Comparison of ENCODE assay signal across 8 cellular contexts in the genomic region with DNA sequence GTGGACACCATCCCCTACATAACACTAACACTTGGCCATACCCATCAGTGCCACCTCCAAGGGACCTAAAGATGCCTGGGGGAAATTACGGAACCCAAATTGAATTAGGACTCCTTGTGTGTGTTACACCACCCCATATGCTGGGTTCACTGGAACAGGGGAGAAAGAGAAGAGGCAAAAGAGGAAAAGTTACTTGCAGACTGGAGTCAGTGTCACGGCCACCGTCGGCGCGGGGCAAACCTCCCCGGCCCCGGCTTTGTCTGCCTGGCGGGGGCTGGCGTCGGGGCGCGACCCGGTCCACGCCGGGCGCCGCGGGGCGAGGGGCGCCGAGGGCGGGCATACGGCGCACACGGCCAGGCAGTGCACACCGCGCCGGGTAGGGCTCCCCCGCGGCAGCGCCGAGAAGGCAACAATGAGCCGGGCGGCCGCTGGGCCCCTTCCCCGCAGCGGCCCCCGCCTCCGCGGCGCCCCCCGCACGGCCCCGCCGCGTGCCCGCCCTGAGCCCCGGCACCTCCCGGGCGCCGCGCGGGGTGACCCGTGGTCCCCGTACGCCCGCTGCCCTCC.
DNase-seq lines count a peak whose midpoint lies in the region; ATAC-seq and TF ChIP-seq lines count a peak whose summit lies in the region.

No MANE protein-coding gene starts in this region.

- ATAC-seq in Right ventricle myocardium superior (ENCODE audit: poor library complexity) (peak; percentile 7), Right ventricle myocardium inferior (no peak), HG03064 (IDR thresholded peaks at IDR 0.05; ENCODE audit: low read depth, unreplicated experiment) (peak; percentile 8), GM19395 (IDR thresholded peaks at IDR 0.05; ENCODE audit: unreplicated experiment) (no peak)

- H3K9me3 Mint-ChIP-seq in T-helper 2 cell treated with Interferon-gamma antibody and Interleukin-4, amounts not matched to agents 5 μg/mL and 100 μg/mL, for 36 hours: no peaks in the 10 kb centered on the region
- no peaks in the 10 kb centered on the region for H3K9me3 Mint-ChIP-seq in neural crest cell

- H3K4me1 Mint-ChIP-seq in T-helper 2 cell treated with Interferon-gamma antibody and Interleukin-4, amounts not matched to agents 5 μg/mL and 100 μg/mL, for 36 hours (ENCODE audit: low read depth): peaks cover 62% of the 10 kb centered on the region
- peaks cover 41% of the 10 kb centered on the region for H3K4me1 Mint-ChIP-seq in neural crest cell

- TF ChIP-seq CTCF in esophagus muscularis mucosa (IDR thresholded peaks at IDR 0.05): no peak
- no peak for TF ChIP-seq CTCF in neural crest cell (conservative IDR thresholded peaks at IDR 0.05)

- peaks cover 0 to 9% (median 2%) of the 10 kb centered on the region in 4 donors for H3K36me3 ChIP-seq in esophagus muscularis mucosa

- intact Hi-C loops in Right ventricle myocardium superior (cut with DNase I) (no loop called here), Right ventricle myocardium inferior (cut with DNase I) (loop anchor here (5.0 to 10.0 kb wide), 3 partner anchors 234 to 561 kb away; a partner anchor contains a TSS), esophagus muscularis mucosa (cut with DNase I) (loop anchor here (5.0 to 10.0 kb wide), 2 partner anchors 61 to 234 kb away; a partner anchor contains a TSS)

- no peak for TF ChIP-seq EP300 in esophagus muscularis mucosa (IDR thresholded peaks at IDR 0.05)

- WGBS in esophagus muscularis mucosa: 0% methylated on average over 9 of the region's 58 CpGs

- H3K4me3 Mint-ChIP-seq in T-helper 2 cell treated with Interferon-gamma antibody and Interleukin-4, amounts not matched to agents 5 μg/mL and 100 μg/mL, for 36 hours: peak overlapping the region; percentile 97
- H3K4me3 Mint-ChIP-seq in neural crest cell: peak overlapping the region; percentile 99

- H3K4me1 ChIP-seq in esophagus muscularis mucosa: peaks cover 10 to 39% (median 19%) of the 10 kb centered on the region in 4 donors

- peaks cover 45% of the 10 kb centered on the region for H3K36me3 Mint-ChIP-seq in T-helper 2 cell treated with Interferon-gamma antibody and Interleukin-4, amounts not matched to agents 5 μg/mL and 100 μg/mL, for 36 hours (ENCODE audit: low read depth)
- H3K36me3 Mint-ChIP-seq in neural crest cell (ENCODE audit: low read depth): peaks cover 5% of the 10 kb centered on the region

- H3K27ac Mint-ChIP-seq in T-helper 2 cell treated with Interferon-gamma antibody and Interleukin-4, amounts not matched to agents 5 μg/mL and 100 μg/mL, for 36 hours: peak overlapping the region; percentile 96
- H3K27ac Mint-ChIP-seq in neural crest cell (ENCODE audit: unreplicated experiment): peak overlapping the region; percentile 97

- H3K27ac ChIP-seq in esophagus muscularis mucosa (replicated peaks in 1 of 4): peak overlapping the region; percentile 60 to 76 (median 70)

- no peaks in the 10 kb centered on the region for H3K27me3 Mint-ChIP-seq in T-helper 2 cell treated with Interferon-gamma antibody and Interleukin-4, amounts not matched to agents 5 μg/mL and 100 μg/mL, for 36 hours (ENCODE audit: low read depth)
- H3K27me3 Mint-ChIP-seq in neural crest cell (ENCODE audit: low read depth): peaks cover 23% of the 10 kb centered on the region

- H3K9me3 ChIP-seq in esophagus muscularis mucosa: no peaks in the 10 kb centered on the region

- no peak for TF ChIP-seq POLR2A in esophagus muscularis mucosa (IDR thresholded peaks at IDR 0.05; ENCODE audit: low read depth)

- no peak for DNase-seq in Right ventricle myocardium superior
- DNase-seq in Right ventricle myocardium inferior (ENCODE audit: missing footprints): no peak
- DNase-seq in T-helper 2 cell treated with Interferon-gamma antibody and Interleukin-4, amounts not matched to agents 5 μg/mL and 100 μg/mL, for 36 hours (ENCODE audit: low spot score): peak; percentile 30
- DNase-seq in esophagus muscularis mucosa (ENCODE audit: extremely low spot score): no peak
- DNase-seq in neural crest cell (ENCODE audit: low read depth, low spot score): peak; percentile 23
- DNase-seq in NCI-H2029 treated with DMSO at 0.1 percent for 48 hours (lab: John Stamatoyannopoulos, UW): no peak

- no peaks in the 10 kb centered on the region for H3K27me3 ChIP-seq in esophagus muscularis mucosa

- peak overlapping the region; percentile 63 to 90 (median 64) for H3K4me3 ChIP-seq in esophagus muscularis mucosa

Comparison
In these comparisons a context has a peak if more than half of its experiments do, and no peak if none do; other contexts are left out.
1. ATAC-seq: peak in Right ventricle myocardium superior (single experiment) and HG03064 (single experiment); none in Right ventricle myocardium inferior (single experiment) and GM19395 (single experiment).
2. DNase-seq: peak in T-helper 2 cell treated with Interferon-gamma antibody and Interleukin-4, amounts not matched to agents 5 μg/mL and 100 μg/mL, for 36 hours (single experiment) and neural crest cell (single experiment); none in Right ventricle myocardium superior (single experiment), Right ventricle myocardium inferior (single experiment), esophagus muscularis mucosa (single experiment) and NCI-H2029 treated with DMSO at 0.1 percent for 48 hours (single experiment).